ENCODE assay signal across 8 cellular contexts in genomic region chr16:14529010-14529669, GRCh38.
DNase-seq lines count a peak whose midpoint lies in the region; ATAC-seq and TF ChIP-seq lines count a peak whose summit lies in the region.

No MANE protein-coding gene starts in this region.

- no peaks in the 10 kb centered on the region for H3K27me3 ChIP-seq in GM23338 (ENCODE audit: insufficient read depth)

- H3K4me3 Mint-ChIP-seq in GM23338 (peak overlapping the region; percentile 51), chondrocyte (ENCODE audit: unreplicated experiment) (peak overlapping the region; percentile 63)

- H4K20me1 ChIP-seq in GM23338 (replicated peaks; ENCODE audit: insufficient read depth) = no peaks in the 10 kb centered on the region

- peaks cover 11% of the 10 kb centered on the region for H3K9me3 Mint-ChIP-seq in GM23338
- no peaks in the 10 kb centered on the region for H3K9me3 Mint-ChIP-seq in chondrocyte (ENCODE audit: low read depth)

- no peaks in the 10 kb centered on the region; the same call in 1 of the 2 replicates for H3K79me2 ChIP-seq in GM23338 (replicated peaks; ENCODE audit: insufficient read depth)

- H3K27me3 Mint-ChIP-seq in GM23338 (ENCODE audit: insufficient read depth, low read depth, poor library complexity) = peaks cover 4% of the 10 kb centered on the region
- H3K27me3 Mint-ChIP-seq in chondrocyte (ENCODE audit: low read depth) = no peaks in the 10 kb centered on the region

- no peaks in the 10 kb centered on the region for H3K36me3 ChIP-seq in GM23338 (ENCODE audit: insufficient read depth)

- ATAC-seq in GM23338 = peak; percentile 95

- H3K27ac Mint-ChIP-seq in GM23338 (peak overlapping the region; percentile 90), chondrocyte (ENCODE audit: unreplicated experiment) (peak overlapping the region; percentile 93)

- peak overlapping the region; percentile 59 for H3K4me2 ChIP-seq in GM23338

- peak; percentile 91 for TF ChIP-seq CTCF in GM23338 (conservative IDR thresholded peaks at IDR 0.05; ENCODE audit: low read depth in 2 of 2)
- TF ChIP-seq CTCF in VCaP (conservative IDR thresholded peaks at IDR 0.05) = peak; percentile 73
- peak; percentile 92 for TF ChIP-seq CTCF in chondrocyte (IDR thresholded peaks at IDR 0.05)

- H3K27ac ChIP-seq in GM23338 (ENCODE audit: low read depth) (peak overlapping the region; percentile 41; the same call in 1 of the 2 replicates), VCaP (no peak overlapping the region; the same call in 1 of the 2 replicates)

- H3K4me1 Mint-ChIP-seq in GM23338 (peaks cover 37% of the 10 kb centered on the region), chondrocyte (ENCODE audit: low read depth) (peaks cover 26% of the 10 kb centered on the region)

- peaks cover 30% of the 10 kb centered on the region for H3K4me1 ChIP-seq in GM23338 (ENCODE audit: insufficient read depth)

- no peaks in the 10 kb centered on the region for H3F3A ChIP-seq in GM23338 (replicated peaks; ENCODE audit: low read depth)

- 0 out of 2 replicates have a peak overlapping the region, but pooled peaks have one; percentile 8 for H3K4me3 ChIP-seq in GM23338

- no peaks in the 10 kb centered on the region for H3K9me2 ChIP-seq in GM23338 (ENCODE audit: insufficient read depth)

- DNase-seq in AML-193 (lab: John Stamatoyannopoulos, UW) (peak; percentile 56 to 62), GM23338 (ENCODE audit: low spot score) (peak; percentile 90), NCI-H2171 (lab: John Stamatoyannopoulos, UW) (peak; percentile 52), chondrocyte (ENCODE audit: low spot score) (no peak), kidney tubule cell (ENCODE audit: low spot score) (peak; percentile 88), 8988T (no peak)
- DNase-seq in stimulated activated CD4-positive, alpha-beta T cell treated with anti-CD3 and anti-CD28 coated beads, Interleukin-2, amount 100 ng/mL, for 24 hours = peak; percentile 43 to 52

- no peak overlapping the region for H2AFZ ChIP-seq in GM23338

- H3K36me3 Mint-ChIP-seq in GM23338 (ENCODE audit: low read depth) (peaks cover 21% of the 10 kb centered on the region), chondrocyte (ENCODE audit: low read depth) (peaks cover 2% of the 10 kb centered on the region)

TF ChIP-seq in GM23338, 12 proteins besides CTCF, POLR2A, EP300 and RAD21:
- TF ChIP-seq STAT1 (IDR thresholded peaks at IDR 0.05; ENCODE audit: unreplicated experiment) = no peak
- TF ChIP-seq NANOG (IDR thresholded peaks at IDR 0.05; ENCODE audit: borderline replicate concordance) = no peak
- no peak for TF ChIP-seq EZH2 (IDR thresholded peaks at IDR 0.05; ENCODE audit: low read depth, unreplicated experiment)
- no peak for TF ChIP-seq ZNF114 (CRISPR knock-in tag; IDR thresholded peaks at IDR 0.05)
- TF ChIP-seq ETS1 (IDR thresholded peaks at IDR 0.05) = no peak
- TF ChIP-seq POLR2AphosphoS5 (IDR thresholded peaks at IDR 0.05; ENCODE audit: low read depth) = no peak
- no peak for TF ChIP-seq ZNF331 (CRISPR knock-in tag; IDR thresholded peaks at IDR 0.05; ENCODE audit: low read depth)
- TF ChIP-seq EZH2phosphoT487 (IDR thresholded peaks at IDR 0.05; ENCODE audit: unreplicated experiment) = no peak
- no peak for TF ChIP-seq CREB1 (CRISPR knock-in tag; IDR thresholded peaks at IDR 0.05; ENCODE audit: low read depth)
- TF ChIP-seq REST (IDR thresholded peaks at IDR 0.05; ENCODE audit: unreplicated experiment) = no peak
- no peak for TF ChIP-seq JUNB (IDR thresholded peaks at IDR 0.05; ENCODE audit: unreplicated experiment)

Comparison
In these comparisons a context has a peak if more than half of its experiments do, and no peak if none do; other contexts are left out.
1. DNase-seq: peak in AML-193 (2 of 2), GM23338 (single experiment), NCI-H2171 (single experiment), kidney tubule cell (single experiment) and stimulated activated CD4-positive, alpha-beta T cell treated with anti-CD3 and anti-CD28 coated beads, Interleukin-2, amount 100 ng/mL, for 24 hours (2 of 2); none in chondrocyte (single experiment) and 8988T (single experiment).
2. Peak in every context shown above with its lines, with median percentiles within 50 percentile points of each other: CTCF ChIP-seq.